Comparison of ENCODE assay signal across 21 cellular contexts in genomic region chr14:33880330-33880729, GRCh38.
"Had no signal": no experiment of that assay in that cellular context is flagged by ENCODE, and none has a peak within 500 bp of the region (broad histone marks: within the 10 kb centered on the region; RNA-seq: fewer than 3 reads in every experiment).

No MANE protein-coding gene starts in this region.

- DNase-seq: activated CD4-positive, alpha-beta T cell treated with anti-CD3 and anti-CD28 coated beads for 48 hours; activated CD4-positive, alpha-beta T cell treated with anti-CD3 and anti-CD28 coated beads, Interleukin-2, amount 50 U/mL, for 48 hours; activated CD8-positive, alpha-beta memory T cell treated with anti-CD3 and anti-CD28 coated beads, Interleukin-2, amount 10 ng/mL, durations not matched to agents 7 days and 5 days; activated effector memory CD4-positive, alpha-beta T cell treated with anti-CD3 and anti-CD28 coated beads, Interleukin-2, amount 50 U/mL, for 16 hours; activated naive CD4-positive, alpha-beta T cell treated with Interleukin-2 at 50 U/mL for 16 hours; activated naive CD8-positive, alpha-beta T cell treated with anti-CD3 and anti-CD28 coated beads, Interleukin-2, amount 50 U/mL, for 24 hours; activated T-cell treated with anti-CD3 and anti-CD28 coated beads, Interleukin-2, amount 50 U/mL, for 24 hours; amniotic stem cell; body of pancreas; KG1; NCI-H1092; NCI-H146; NCI-H187 treated with DMSO at 0.1 percent for 48 hours; NCI-H2081 treated with DMSO at 0.1 percent for 48 hours; NCI-H2171 treated with DMSO at 0.1 percent for 48 hours; NCI-H510A treated with DMSO at 0.1 percent for 48 hours; NCI-H774; PC-9; SHP77 treated with DMSO at 0.1 percent for 48 hours had no signal

- H3K4me3 ChIP-seq: ascending aorta, body of pancreas, PC-9 had no signal

- H3K27ac ChIP-seq: ascending aorta, body of pancreas, PC-9 had no signal

- ATAC-seq: activated CD4-positive, CD25-positive, alpha-beta regulatory T cell treated with anti-CD3 and anti-CD28 coated beads, Interleukin-2, amount 50 U/mL, for 24 hours; activated CD8-positive, alpha-beta memory T cell treated with anti-CD3 and anti-CD28 coated beads, Interleukin-2, amount 10 ng/mL, durations not matched to agents 7 days and 5 days; activated naive CD8-positive, alpha-beta T cell treated with anti-CD3 and anti-CD28 coated beads, Interleukin-2, amount 50 U/mL, for 24 hours; body of pancreas had no signal
